19 cellular contexts compared by ENCODE assay signal in genomic region chr6:70391513-70391912, GRCh38.
"Had no signal": no experiment of that assay in that cellular context is flagged by ENCODE, and none has a peak within 500 bp of the region (broad histone marks: within the 10 kb centered on the region; RNA-seq: fewer than 3 reads in every experiment).

No MANE protein-coding gene starts in this region.

- DNase-seq: dermis blood vessel endothelial cell; effector memory CD8-positive, alpha-beta T cell; erythroblast; esophagus squamous epithelium; left lung; mesenchymal stem cell; naive thymus-derived CD8-positive, alpha-beta T cell; nephron progenitor cell; nucleus accumbens; psoas muscle; right cardiac atrium; sigmoid colon; spleen; stimulated activated CD4-positive, alpha-beta T cell treated with anti-CD3 and anti-CD28 coated beads, Interleukin-4, amount 100 ng/mL, for 4 hours; upper lobe of right lung; uterus had no signal

- H3K36me3 ChIP-seq: esophagus squamous epithelium, left lung, sigmoid colon, spleen, thoracic aorta, tibial nerve, upper lobe of right lung, uterus had no signal

- H3K4me3 ChIP-seq: coronary artery, esophagus squamous epithelium, left lung, psoas muscle, sigmoid colon, spleen, thoracic aorta, tibial nerve, upper lobe of right lung, uterus had no signal

- H3K27me3 ChIP-seq: esophagus squamous epithelium, left lung, sigmoid colon, tibial nerve, upper lobe of right lung, uterus had no signal

- H3K9me3 ChIP-seq: esophagus squamous epithelium, left lung, psoas muscle, sigmoid colon, spleen, thoracic aorta, tibial nerve, upper lobe of right lung, uterus had no signal

- H3K4me1 ChIP-seq: psoas muscle, sigmoid colon, spleen, tibial nerve, upper lobe of right lung, uterus had no signal

- H3K27ac ChIP-seq: coronary artery, esophagus squamous epithelium, left lung, psoas muscle, sigmoid colon, spleen, thoracic aorta, tibial nerve, upper lobe of right lung, uterus had no signal
